In genomic region chr1:19465123-19465522, GRCh38 we compare ENCODE assay signal across 12 cellular contexts. TPM values are rescaled to one million over a fixed set of nuclear protein-coding genes. Genes with fewer than 3 reads are reported as not detected.
DNase-seq lines count a peak whose midpoint lies in the region; ATAC-seq and TF ChIP-seq lines count a peak whose summit lies in the region.
"Had no signal": no experiment of that assay in that cellular context is flagged by ENCODE, and none has a peak within 500 bp of the region (broad histone marks: within the 10 kb centered on the region; RNA-seq: fewer than 3 reads in every experiment).

No MANE protein-coding gene starts in this region.

- peak overlapping the region; percentile 39 for H3K4me3 Mint-ChIP-seq in activated T-helper 17 cell treated with anti-CD3 and anti-CD28 coated beads, Interleukin-2, amount 50 U/mL, for 72 hours
- no peak overlapping the region for H3K4me3 Mint-ChIP-seq in stimulated activated memory B cell treated with anti-CD40 and anti-IgM and Interleukin-4, amounts not matched to agents 10 μg/mL and 1 μg/mL and 100 μg/mL, for 72 hours

- peaks cover 0 to 32% (median 0%) of the 10 kb centered on the region in 9 donors for H3K36me3 ChIP-seq in heart right ventricle

- H3K27me3 ChIP-seq in heart right ventricle: no peaks in the 10 kb centered on the region
- H3K27me3 ChIP-seq: SJSA1 had no signal

- 28 to 45% methylated on average over 2 of the region's 2 CpGs for WGBS in heart right ventricle, 2 donors

- no peak overlapping the region for H3K4me3 ChIP-seq in heart right ventricle
- H3K4me3 ChIP-seq: SJSA1 had no signal

- H3K27ac ChIP-seq in heart right ventricle: peak overlapping the region in 6 of 10 donors; percentile 23 to 52 (median 41)
- H3K27ac ChIP-seq in substantia nigra (ENCODE audit: low read depth, low read length, poor library complexity, severe bottlenecking): no peak overlapping the region
- H3K27ac ChIP-seq: SJSA1 had no signal

- peak overlapping the region; percentile 68 for H3K27ac Mint-ChIP-seq in activated T-helper 17 cell treated with anti-CD3 and anti-CD28 coated beads, Interleukin-2, amount 50 U/mL, for 72 hours
- H3K27ac Mint-ChIP-seq in stimulated activated memory B cell treated with anti-CD40 and anti-IgM and Interleukin-4, amounts not matched to agents 10 μg/mL and 1 μg/mL and 100 μg/mL, for 72 hours: peak overlapping the region; percentile 52

- TF ChIP-seq CTCF in heart right ventricle (IDR thresholded peaks at IDR 0.05): peak in 1 of 9 donors; percentile 7

- ATAC-seq in activated T-helper 17 cell treated with anti-CD3 and anti-CD28 coated beads, Interleukin-2, amount 50 U/mL, for 72 hours (replicated peaks): no peak
- ATAC-seq in heart right ventricle: peak in 6 of 8 donors; percentile 28 to 65 (median 46)
- no peak for ATAC-seq in stimulated activated memory B cell treated with anti-CD40 and anti-IgM and Interleukin-4, amounts not matched to agents 10 μg/mL and 1 μg/mL and 100 μg/mL, for 72 hours
- ATAC-seq in HG02610 (IDR thresholded peaks at IDR 0.05; ENCODE audit: unreplicated experiment): no peak
- ATAC-seq: sciatic nerve had no signal

- H3K9me3 Mint-ChIP-seq in activated T-helper 17 cell treated with anti-CD3 and anti-CD28 coated beads, Interleukin-2, amount 50 U/mL, for 72 hours: no peaks in the 10 kb centered on the region
- no peaks in the 10 kb centered on the region for H3K9me3 Mint-ChIP-seq in stimulated activated memory B cell treated with anti-CD40 and anti-IgM and Interleukin-4, amounts not matched to agents 10 μg/mL and 1 μg/mL and 100 μg/mL, for 72 hours

- peak; percentile 17 for DNase-seq in NCI-H82 (lab: John Stamatoyannopoulos, UW)
- DNase-seq in NCI-H82 treated with DMSO at 0.1 percent for 48 hours (lab: John Stamatoyannopoulos, UW; ENCODE audit: unreplicated experiment): no peak
- no peak for DNase-seq in heart right ventricle
- DNase-seq in germinal center (ENCODE audit: low spot score): no peak
- DNase-seq in substantia nigra (lab: John Stamatoyannopoulos, UW): no peak
- DNase-seq: activated CD4-positive, alpha-beta T cell treated with anti-CD3 and anti-CD28 coated beads, Interleukin-2, amount 50 U/mL, for 48 hours; NCI-H510A treated with DMSO at 0.1 percent for 48 hours had no signal

- H3K4me1 ChIP-seq in heart right ventricle: peaks cover 21 to 99% (median 80%) of the 10 kb centered on the region in 9 donors

- H3K4me1 Mint-ChIP-seq in activated T-helper 17 cell treated with anti-CD3 and anti-CD28 coated beads, Interleukin-2, amount 50 U/mL, for 72 hours: peaks cover 61% of the 10 kb centered on the region
- peaks cover 86% of the 10 kb centered on the region for H3K4me1 Mint-ChIP-seq in stimulated activated memory B cell treated with anti-CD40 and anti-IgM and Interleukin-4, amounts not matched to agents 10 μg/mL and 1 μg/mL and 100 μg/mL, for 72 hours

- no peaks in the 10 kb centered on the region for H3K27me3 Mint-ChIP-seq in activated T-helper 17 cell treated with anti-CD3 and anti-CD28 coated beads, Interleukin-2, amount 50 U/mL, for 72 hours
- no peaks in the 10 kb centered on the region for H3K27me3 Mint-ChIP-seq in stimulated activated memory B cell treated with anti-CD40 and anti-IgM and Interleukin-4, amounts not matched to agents 10 μg/mL and 1 μg/mL and 100 μg/mL, for 72 hours

- H3K9me3 ChIP-seq in heart right ventricle: no peaks in the 10 kb centered on the region
- H3K9me3 ChIP-seq: SJSA1 had no signal

- H3K36me3 Mint-ChIP-seq in activated T-helper 17 cell treated with anti-CD3 and anti-CD28 coated beads, Interleukin-2, amount 50 U/mL, for 72 hours (ENCODE audit: low read depth): peaks cover 38% of the 10 kb centered on the region
- H3K36me3 Mint-ChIP-seq in stimulated activated memory B cell treated with anti-CD40 and anti-IgM and Interleukin-4, amounts not matched to agents 10 μg/mL and 1 μg/mL and 100 μg/mL, for 72 hours: peaks cover 9% of the 10 kb centered on the region

- intact Hi-C loops in heart right ventricle (cut with DNase I): no loop called here

RNA-seq across cellular contexts. Expression of gene CAPZB, which starts 20.2 kb away (rescaled TPM):
- total RNA-seq in activated T-helper 17 cell treated with anti-CD3 and anti-CD28 coated beads, Interleukin-2, amount 50 U/mL, for 72 hours: 100 to 1,000 TPM; 291 to 399 TPM
- 100 to 1,000 TPM; 207 to 307 (median 228) TPM for total RNA-seq in heart right ventricle
- 100 to 1,000 TPM; 158 to 236 TPM for polyA plus RNA-seq in heart right ventricle

Comparison
In these comparisons a context has a peak if more than half of its experiments do, and no peak if none do; other contexts are left out.
1. ATAC-seq: peak in heart right ventricle (6 of 8); none in activated T-helper 17 cell treated with anti-CD3 and anti-CD28 coated beads, Interleukin-2, amount 50 U/mL, for 72 hours (single experiment), stimulated activated memory B cell treated with anti-CD40 and anti-IgM and Interleukin-4, amounts not matched to agents 10 μg/mL and 1 μg/mL and 100 μg/mL, for 72 hours (single experiment) and HG02610 (single experiment).